ENCODE assay signal across 12 cellular contexts in the genomic region with DNA sequence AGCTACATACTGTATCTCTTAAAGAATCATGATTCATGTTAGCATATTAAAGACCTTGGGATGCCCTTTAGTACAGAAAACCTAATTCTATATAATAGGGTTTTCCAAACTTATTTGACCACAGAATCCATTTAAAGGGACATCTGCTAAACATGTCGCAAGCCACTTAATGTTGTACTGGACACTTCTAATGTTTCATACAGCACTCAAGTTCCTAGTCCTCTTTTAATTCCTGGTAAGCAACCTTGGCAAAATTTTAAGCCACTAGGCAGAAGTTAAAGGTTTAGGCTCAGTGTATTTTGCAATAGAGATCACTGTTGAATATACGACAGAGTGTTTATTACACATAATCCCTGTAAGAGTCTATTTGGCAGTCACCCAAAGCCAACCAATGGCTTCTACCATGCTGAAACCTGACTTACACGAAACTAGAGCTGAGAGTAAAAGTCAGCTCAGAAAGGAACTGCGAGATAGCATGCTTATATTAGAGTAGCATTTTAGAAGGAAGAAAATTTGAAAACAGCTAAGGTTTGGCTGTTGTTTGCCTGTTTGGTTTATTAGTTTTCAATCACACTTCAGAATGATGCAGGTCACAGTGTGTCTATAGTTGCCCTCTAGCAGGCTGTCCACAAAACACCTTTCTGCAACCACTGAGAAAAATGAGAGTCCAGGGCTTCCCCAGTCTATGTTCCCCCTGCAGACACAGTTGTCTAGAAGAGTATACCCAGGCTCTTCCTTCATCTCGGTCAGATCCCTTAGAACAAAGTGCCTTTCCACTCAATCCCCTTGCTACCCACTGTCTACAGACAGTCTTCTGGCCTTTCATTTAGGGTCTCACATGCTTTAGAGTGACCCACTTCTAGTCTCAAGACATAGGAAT.
A peak's percentile ranks its signal among the peaks of the same experiment; 100 is the strongest.
DNase-seq lines count a peak whose midpoint lies in the region; FAIRE-seq and TF ChIP-seq lines count a peak whose summit lies in the region.
"Had no signal": no experiment of that assay in that cellular context is flagged by ENCODE, and none has a peak within 500 bp of the region (broad histone marks: within the 10 kb centered on the region; RNA-seq: fewer than 3 reads in every experiment).

No MANE protein-coding gene starts in this region.

- H3K4me3 ChIP-seq in fibroblast of lung (replicated peaks in 1 of 4; ENCODE audit: control extremely low read depth in 1 of 4, insufficient read depth in 1 of 4, low read depth in 3 of 4, low read length in 4 of 4) (peak overlapping the region; percentile 34 to 83 (median 47)), WERI-Rb-1 (ENCODE audit: low read depth, low read length) (no peak overlapping the region)

- FAIRE-seq in H54 (lab: Jason Lieb, UNC) = peak; percentile 58
- FAIRE-seq: frontal cortex, RCC 7860 had no signal

- no peaks in the 10 kb centered on the region for H4K20me1 ChIP-seq in fibroblast of lung (ENCODE audit: control insufficient read depth, extremely low read depth, insufficient read depth, low read length)

- peak overlapping the region; percentile 94 for H3K4me2 ChIP-seq in fibroblast of lung (ENCODE audit: extremely low read depth, insufficient read depth, low read length)

- TF ChIP-seq CTCF in fibroblast of lung (conservative IDR thresholded peaks at IDR 0.05 in 1 of 2, IDR thresholded peaks at IDR 0.05 in 1 of 2; ENCODE audit: low read depth in 1 of 2, low read length in 2 of 2) (no peak), WERI-Rb-1 (IDR thresholded peaks at IDR 0.05; ENCODE audit: low read depth, low read length) (no peak)

- peaks cover 67% of the 10 kb centered on the region for H3K79me2 ChIP-seq in fibroblast of lung (ENCODE audit: control insufficient read depth, insufficient read depth, low read length)

- peak overlapping the region; percentile 66 for H3K27ac ChIP-seq in fibroblast of lung (ENCODE audit: insufficient read depth, low read length)
- no peak overlapping the region for H3K27ac ChIP-seq in WERI-Rb-1
- no peak overlapping the region for H3K27ac ChIP-seq in substantia nigra (ENCODE audit: low read depth, low read length, poor library complexity, severe bottlenecking)

- H3K36me3 ChIP-seq in fibroblast of lung (ENCODE audit: control insufficient read depth, insufficient read depth, low read length) (no peaks in the 10 kb centered on the region), WERI-Rb-1 (no peaks in the 10 kb centered on the region)

- DNase-seq in A172 (ENCODE audit: low spot score) (peak; percentile 26), H54 (ENCODE audit: insufficient read length, low spot score) (no peak), NCI-H82 treated with DMSO at 0.1 percent for 48 hours (lab: John Stamatoyannopoulos, UW; ENCODE audit: unreplicated experiment) (peak; percentile 83), fibroblast of lung (ENCODE audit: low read depth in 2 of 2) (peak; percentile 54 to 97), foreskin melanocyte (no peak), WERI-Rb-1 (no peak), cerebellar cortex (ENCODE audit: low spot score) (no peak), substantia nigra (lab: John Stamatoyannopoulos, UW) (no peak)
- DNase-seq: activated T-cell treated with anti-CD3 and anti-CD28 coated beads, Interleukin-2, amount 50 U/mL, for 4 hours; occipital lobe had no signal

- no peaks in the 10 kb centered on the region for H3K27me3 ChIP-seq in fibroblast of lung (ENCODE audit: control insufficient read depth, insufficient read depth, low read length)
- no peaks in the 10 kb centered on the region for H3K27me3 ChIP-seq in WERI-Rb-1 (ENCODE audit: insufficient read depth, low read depth, severe bottlenecking)

- H2AFZ ChIP-seq in fibroblast of lung (ENCODE audit: low read length) = no peak overlapping the region

- H3K9ac ChIP-seq in fibroblast of lung (ENCODE audit: insufficient read depth, low read length) = no peak overlapping the region

- TF ChIP-seq POLR2A in H54 (IDR thresholded peaks at IDR 0.05; ENCODE audit: low read depth, low read length) = no peak

- H3K9me3 ChIP-seq in fibroblast of lung (ENCODE audit: control insufficient read depth, insufficient read depth, low read depth, low read length) = no peaks in the 10 kb centered on the region
- H3K9me3 ChIP-seq in WERI-Rb-1 (ENCODE audit: severe bottlenecking) = no peaks in the 10 kb centered on the region

- peaks cover 30% of the 10 kb centered on the region for H3K4me1 ChIP-seq in fibroblast of lung (ENCODE audit: control insufficient read depth, extremely low read depth, insufficient read depth, low read length)

Comparison
In these comparisons a context has a peak if more than half of its experiments do, and no peak if none do; other contexts are left out.
1. DNase-seq: peak in A172 (single experiment), NCI-H82 treated with DMSO at 0.1 percent for 48 hours (single experiment) and fibroblast of lung (2 of 2); none in H54 (single experiment), foreskin melanocyte (single experiment), WERI-Rb-1 (single experiment), cerebellar cortex (single experiment) and substantia nigra (0 of 49).